22 cellular contexts compared by ENCODE assay signal in genomic region chr22:27475548-27475897, GRCh38.
DNase-seq lines count a peak whose midpoint lies in the region; ATAC-seq, FAIRE-seq and TF ChIP-seq lines count a peak whose summit lies in the region.
"Had no signal": no experiment of that assay in that cellular context is flagged by ENCODE, and none has a peak within 500 bp of the region (broad histone marks: within the 10 kb centered on the region; RNA-seq: fewer than 3 reads in every experiment).

No MANE protein-coding gene starts in this region.

- H4K20me1 ChIP-seq in smooth muscle cell (ENCODE audit: low read depth), result no peaks in the 10 kb centered on the region

- no peaks in the 10 kb centered on the region for H3K9me3 ChIP-seq in smooth muscle cell (replicated peaks; ENCODE audit: low read depth)
- H3K9me3 ChIP-seq: MG63, pancreas, spleen had no signal

- no peak overlapping the region for H3K4me3 ChIP-seq in smooth muscle cell
- H3K4me3 ChIP-seq: MG63, pancreas, spleen had no signal

- H3F3A ChIP-seq in smooth muscle cell (ENCODE audit: low read depth), result no peaks in the 10 kb centered on the region

- FAIRE-seq in RCC 7860 (lab: Jason Lieb, UNC), result no peak
- FAIRE-seq: pancreas had no signal

- peak overlapping the region; percentile 90 for H3K27ac ChIP-seq in smooth muscle cell (ENCODE audit: low read depth)
- H3K27ac ChIP-seq: pancreas, spleen had no signal

- TF ChIP-seq CTCF in HFFc6 (IDR thresholded peaks at IDR 0.05) (no peak), WTC11 (IDR thresholded peaks at IDR 0.05) (no peak), glutamatergic neuron (IDR thresholded peaks at IDR 0.05; ENCODE audit: partially characterized antibody, unreplicated experiment) (no peak), smooth muscle cell (IDR thresholded peaks at IDR 0.05; ENCODE audit: borderline replicate concordance, insufficient read depth, poor library complexity, severe bottlenecking) (no peak), GM13977 (IDR thresholded peaks at IDR 0.05; ENCODE audit: extremely low read depth, insufficient read depth, missing control alignments) (no peak)

- H3K36me3 ChIP-seq in smooth muscle cell (ENCODE audit: low read depth), result no peaks in the 10 kb centered on the region
- H3K36me3 ChIP-seq: MG63, pancreas, spleen had no signal

- in situ Hi-C loops in GM13977 (cut with MboI; ENCODE audit: low pct_unique_long_range_greater_than_20kb, low sequenced_read_pairs, unreplicated experiment), result no loop called here

- 47% methylated on average over 3 of the region's 3 CpGs for WGBS in smooth muscle cell (ENCODE audit: low lambda C conversion rate)

- H2AFZ ChIP-seq in smooth muscle cell (ENCODE audit: low read depth), result no peak overlapping the region

- H3K27me3 Mint-ChIP-seq in HFFc6 (ENCODE audit: insufficient read depth) (no peaks in the 10 kb centered on the region), WTC11 (ENCODE audit: low read depth) (peaks cover 5% of the 10 kb centered on the region), glutamatergic neuron (ENCODE audit: unreplicated experiment) (peaks cover 14% of the 10 kb centered on the region)
- H3K27me3 Mint-ChIP-seq: activated naive CD8-positive, alpha-beta T cell treated with anti-CD3 and anti-CD28 coated beads, Interleukin-2, amount 10 ng/mL, durations not matched to agents 7 days and 5 days had no signal

- H3K4me3 Mint-ChIP-seq in HFFc6, result peak overlapping the region; percentile 65
- no peak overlapping the region; the same call in 1 of the 2 replicates for H3K4me3 Mint-ChIP-seq in WTC11
- no peak overlapping the region for H3K4me3 Mint-ChIP-seq in glutamatergic neuron (ENCODE audit: unreplicated experiment)
- H3K4me3 Mint-ChIP-seq: activated naive CD8-positive, alpha-beta T cell treated with anti-CD3 and anti-CD28 coated beads, Interleukin-2, amount 10 ng/mL, durations not matched to agents 7 days and 5 days had no signal

- DNase-seq in HFFc6 (no peak), WTC11 (ENCODE audit: low spot score) (no peak), glutamatergic neuron (peak; percentile 9), smooth muscle cell (lab: John Stamatoyannopoulos, UW; ENCODE audit: unreplicated experiment) (no peak), HuH-7 (ENCODE audit: low spot score) (no peak), GM13977 (ENCODE audit: low spot score) (no peak), RCC 7860 (ENCODE audit: low spot score) (no peak)
- DNase-seq: activated CD4-positive, CD25-positive, alpha-beta regulatory T cell; activated CD8-positive, alpha-beta memory T cell treated with anti-CD3 and anti-CD28 coated beads for 24 hours; activated naive CD8-positive, alpha-beta T cell treated with anti-CD3 and anti-CD28 coated beads, Interleukin-2, amount 10 ng/mL, durations not matched to agents 7 days and 5 days; C1 segment of cervical spinal cord; central memory CD4-positive, alpha-beta T cell; DMS53; effector CD8-positive, alpha-beta T cell; NCI-H1694; NK-92 treated with Interleukin-12 subunit alpha and Interleukin-12 subunit beta, amount 100 ng/mL, for 24 hours; Right ventricle myocardium superior; spleen; T-helper 2 cell had no signal

- H3K9me3 Mint-ChIP-seq in HFFc6 (peaks cover 4% of the 10 kb centered on the region; the same call in 1 of the 2 replicates), WTC11 (no peaks in the 10 kb centered on the region), glutamatergic neuron (ENCODE audit: unreplicated experiment) (peaks cover 1% of the 10 kb centered on the region)

- H3K79me2 ChIP-seq in smooth muscle cell (ENCODE audit: low read depth), result no peaks in the 10 kb centered on the region

- H3K4me1 Mint-ChIP-seq in HFFc6 (ENCODE audit: low read depth), result peaks cover 35% of the 10 kb centered on the region
- peaks cover 47% of the 10 kb centered on the region for H3K4me1 Mint-ChIP-seq in WTC11
- peaks cover 2% of the 10 kb centered on the region for H3K4me1 Mint-ChIP-seq in glutamatergic neuron (ENCODE audit: low read depth, unreplicated experiment)
- H3K4me1 Mint-ChIP-seq: activated naive CD8-positive, alpha-beta T cell treated with anti-CD3 and anti-CD28 coated beads, Interleukin-2, amount 10 ng/mL, durations not matched to agents 7 days and 5 days had no signal

- peaks cover 6% of the 10 kb centered on the region for H3K36me3 Mint-ChIP-seq in HFFc6 (ENCODE audit: low read depth)
- no peaks in the 10 kb centered on the region; the same call in 1 of the 2 replicates for H3K36me3 Mint-ChIP-seq in WTC11
- no peaks in the 10 kb centered on the region for H3K36me3 Mint-ChIP-seq in glutamatergic neuron (ENCODE audit: unreplicated experiment)
- H3K36me3 Mint-ChIP-seq: activated naive CD8-positive, alpha-beta T cell treated with anti-CD3 and anti-CD28 coated beads, Interleukin-2, amount 10 ng/mL, durations not matched to agents 7 days and 5 days had no signal

- H3K27ac Mint-ChIP-seq in HFFc6, result peak overlapping the region; percentile 94
- peak overlapping the region; percentile 89 for H3K27ac Mint-ChIP-seq in WTC11
- no peak overlapping the region for H3K27ac Mint-ChIP-seq in glutamatergic neuron (ENCODE audit: unreplicated experiment)
- H3K27ac Mint-ChIP-seq: activated naive CD8-positive, alpha-beta T cell treated with anti-CD3 and anti-CD28 coated beads, Interleukin-2, amount 10 ng/mL, durations not matched to agents 7 days and 5 days had no signal

- peak overlapping the region; percentile 60 for H3K4me2 ChIP-seq in smooth muscle cell

- no peak for ATAC-seq in WTC11
- no peak for ATAC-seq in HG02970 (IDR thresholded peaks at IDR 0.05; ENCODE audit: low FRiP score, unreplicated experiment)

- POLR2A ChIA-PET in WTC11 (lab: Charles Lee), result interaction anchor here (0.5 kb wide), 1 partner anchor 9 kb away, joined by 3 read pairs; no protein-coding TSS in a partner anchor

- CTCF ChIA-PET in WTC11 (lab: Charles Lee), result interaction anchor here (1.0 to 1.8 kb wide), 5 partner anchors 11 to 195 kb away, joined by 3 to 6 read pairs (median 3); no protein-coding TSS in a partner anchor

- H3K27me3 ChIP-seq in smooth muscle cell (ENCODE audit: low read depth), result no peaks in the 10 kb centered on the region
- H3K27me3 ChIP-seq: MG63, pancreas had no signal

- peaks cover 25% of the 10 kb centered on the region for H3K4me1 ChIP-seq in smooth muscle cell (ENCODE audit: low read depth)
- H3K4me1 ChIP-seq: pancreas, spleen had no signal

- H3K9ac ChIP-seq in smooth muscle cell (ENCODE audit: low read depth), result peak overlapping the region; percentile 55

TF ChIP-seq in WTC11, 78 proteins besides CTCF, POLR2A, EP300 and RAD21 (continues in another document):
- TF ChIP-seq E2F5 (CRISPR knock-in tag; IDR thresholded peaks at IDR 0.05), result no peak
- TF ChIP-seq ZNF232 (CRISPR knock-in tag; IDR thresholded peaks at IDR 0.05), result no peak
- TF ChIP-seq ARID4B (CRISPR knock-in tag; IDR thresholded peaks at IDR 0.05; ENCODE audit: borderline replicate concordance), result no peak
